Comparison of ENCODE assay signal across 2 cellular contexts in the genomic region with DNA sequence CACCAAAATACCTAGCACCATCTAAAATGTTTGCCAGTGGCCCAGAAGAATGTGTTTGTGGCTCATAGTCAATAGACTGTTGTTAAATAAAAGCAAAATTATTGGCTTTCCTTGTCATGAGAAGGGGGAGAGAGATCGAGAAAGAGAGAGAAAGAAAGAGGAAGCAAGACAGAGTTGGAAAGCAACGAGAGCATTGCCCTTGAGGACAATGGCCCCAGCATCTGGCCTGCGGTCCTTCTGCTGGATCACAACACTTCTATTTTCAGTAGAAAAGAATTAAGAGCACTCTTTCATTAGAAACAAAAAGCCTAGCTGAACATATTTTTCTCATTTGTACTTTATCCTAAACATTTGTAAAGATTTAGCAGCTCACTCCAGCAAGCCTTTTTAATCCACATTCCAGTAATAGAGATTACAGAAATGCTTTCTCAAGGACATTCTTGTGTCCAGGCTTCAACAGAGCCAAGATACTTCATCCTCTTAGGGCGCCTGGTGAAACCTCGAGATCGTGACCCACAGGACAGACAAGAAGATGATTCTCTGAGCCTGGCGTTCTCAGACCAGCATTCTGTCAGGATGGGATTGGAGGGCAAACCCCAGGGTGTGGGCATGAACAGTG.
A peak's percentile ranks its signal among the peaks of the same experiment; 100 is the strongest.
TF ChIP-seq lines count a peak whose summit lies in the region.

No MANE protein-coding gene starts in this region.

TF ChIP-seq in liver, 16 proteins besides CTCF, POLR2A, EP300 and RAD21:
- TF ChIP-seq RXRA (IDR thresholded peaks at IDR 0.05), result peak; percentile 99
- TF ChIP-seq GABPA (IDR thresholded peaks at IDR 0.05 in 1 of 2, conservative IDR thresholded peaks at IDR 0.05 in 1 of 2), result no peak
- TF ChIP-seq HNF4A (conservative IDR thresholded peaks at IDR 0.05), result peak; percentile 11 to 16
- TF ChIP-seq SP1 (IDR thresholded peaks at IDR 0.05), result peak; percentile 42
- no peak for TF ChIP-seq TAF1 (conservative IDR thresholded peaks at IDR 0.05)

TF ChIP-seq in HepG2, 621 proteins besides CTCF, POLR2A, EP300 and RAD21:
- TF ChIP-seq ZNF746 (CRISPR knock-in tag; IDR thresholded peaks at IDR 0.05), result no peak
- no peak for TF ChIP-seq ESRRA (CRISPR knock-in tag; IDR thresholded peaks at IDR 0.05; ENCODE audit: low read depth)
- no peak for TF ChIP-seq RARG (CRISPR knock-in tag; IDR thresholded peaks at IDR 0.05; ENCODE audit: low read depth)
- TF ChIP-seq ZNF180 (CRISPR knock-in tag; IDR thresholded peaks at IDR 0.05; ENCODE audit: borderline replicate concordance, low read depth), result no peak
- TF ChIP-seq MBD4 (IDR thresholded peaks at IDR 0.05; ENCODE audit: borderline replicate concordance, low read length), result no peak
- TF ChIP-seq SMYD3 (CRISPR knock-in tag; IDR thresholded peaks at IDR 0.05), result no peak
- no peak for TF ChIP-seq KDM2A (CRISPR knock-in tag; IDR thresholded peaks at IDR 0.05; ENCODE audit: borderline replicate concordance, low read depth)
- TF ChIP-seq, protein P1, sequence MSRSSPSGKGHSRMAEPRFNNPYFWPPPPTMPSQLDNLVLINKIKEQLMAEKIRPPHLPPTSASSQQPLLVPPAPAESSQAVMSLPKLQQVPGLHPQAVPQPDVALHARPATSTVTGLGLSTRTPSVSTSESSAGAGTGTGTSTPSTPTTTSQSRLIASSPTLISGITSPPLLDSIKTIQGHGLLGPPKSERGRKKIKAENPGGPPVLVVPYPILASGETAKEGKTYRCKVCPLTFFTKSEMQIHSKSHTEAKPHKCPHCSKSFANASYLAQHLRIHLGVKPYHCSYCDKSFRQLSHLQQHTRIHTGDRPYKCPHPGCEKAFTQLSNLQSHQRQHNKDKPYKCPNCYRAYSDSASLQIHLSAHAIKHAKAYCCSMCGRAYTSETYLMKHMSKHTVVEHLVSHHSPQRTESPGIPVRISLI (CRISPR knock-in tag; IDR thresholded peaks at IDR 0.05; ENCODE audit: borderline replicate concordance), result no peak
- TF ChIP-seq, protein P2, sequence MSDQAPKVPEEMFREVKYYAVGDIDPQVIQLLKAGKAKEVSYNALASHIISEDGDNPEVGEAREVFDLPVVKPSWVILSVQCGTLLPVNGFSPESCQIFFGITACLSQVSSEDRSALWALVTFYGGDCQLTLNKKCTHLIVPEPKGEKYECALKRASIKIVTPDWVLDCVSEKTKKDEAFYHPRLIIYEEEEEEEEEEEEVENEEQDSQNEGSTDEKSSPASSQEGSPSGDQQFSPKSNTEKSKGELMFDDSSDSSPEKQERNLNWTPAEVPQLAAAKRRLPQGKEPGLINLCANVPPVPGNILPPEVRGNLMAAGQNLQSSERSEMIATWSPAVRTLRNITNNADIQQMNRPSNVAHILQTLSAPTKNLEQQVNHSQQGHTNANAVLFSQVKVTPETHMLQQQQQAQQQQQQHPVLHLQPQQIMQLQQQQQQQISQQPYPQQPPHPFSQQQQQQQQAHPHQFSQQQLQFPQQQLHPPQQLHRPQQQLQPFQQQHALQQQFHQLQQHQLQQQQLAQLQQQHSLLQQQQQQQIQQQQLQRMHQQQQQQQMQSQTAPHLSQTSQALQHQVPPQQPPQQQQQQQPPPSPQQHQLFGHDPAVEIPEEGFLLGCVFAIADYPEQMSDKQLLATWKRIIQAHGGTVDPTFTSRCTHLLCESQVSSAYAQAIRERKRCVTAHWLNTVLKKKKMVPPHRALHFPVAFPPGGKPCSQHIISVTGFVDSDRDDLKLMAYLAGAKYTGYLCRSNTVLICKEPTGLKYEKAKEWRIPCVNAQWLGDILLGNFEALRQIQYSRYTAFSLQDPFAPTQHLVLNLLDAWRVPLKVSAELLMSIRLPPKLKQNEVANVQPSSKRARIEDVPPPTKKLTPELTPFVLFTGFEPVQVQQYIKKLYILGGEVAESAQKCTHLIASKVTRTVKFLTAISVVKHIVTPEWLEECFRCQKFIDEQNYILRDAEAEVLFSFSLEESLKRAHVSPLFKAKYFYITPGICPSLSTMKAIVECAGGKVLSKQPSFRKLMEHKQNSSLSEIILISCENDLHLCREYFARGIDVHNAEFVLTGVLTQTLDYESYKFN (CRISPR knock-in tag; conservative IDR thresholded peaks at IDR 0.05), result no peak
- TF ChIP-seq, protein P3, sequence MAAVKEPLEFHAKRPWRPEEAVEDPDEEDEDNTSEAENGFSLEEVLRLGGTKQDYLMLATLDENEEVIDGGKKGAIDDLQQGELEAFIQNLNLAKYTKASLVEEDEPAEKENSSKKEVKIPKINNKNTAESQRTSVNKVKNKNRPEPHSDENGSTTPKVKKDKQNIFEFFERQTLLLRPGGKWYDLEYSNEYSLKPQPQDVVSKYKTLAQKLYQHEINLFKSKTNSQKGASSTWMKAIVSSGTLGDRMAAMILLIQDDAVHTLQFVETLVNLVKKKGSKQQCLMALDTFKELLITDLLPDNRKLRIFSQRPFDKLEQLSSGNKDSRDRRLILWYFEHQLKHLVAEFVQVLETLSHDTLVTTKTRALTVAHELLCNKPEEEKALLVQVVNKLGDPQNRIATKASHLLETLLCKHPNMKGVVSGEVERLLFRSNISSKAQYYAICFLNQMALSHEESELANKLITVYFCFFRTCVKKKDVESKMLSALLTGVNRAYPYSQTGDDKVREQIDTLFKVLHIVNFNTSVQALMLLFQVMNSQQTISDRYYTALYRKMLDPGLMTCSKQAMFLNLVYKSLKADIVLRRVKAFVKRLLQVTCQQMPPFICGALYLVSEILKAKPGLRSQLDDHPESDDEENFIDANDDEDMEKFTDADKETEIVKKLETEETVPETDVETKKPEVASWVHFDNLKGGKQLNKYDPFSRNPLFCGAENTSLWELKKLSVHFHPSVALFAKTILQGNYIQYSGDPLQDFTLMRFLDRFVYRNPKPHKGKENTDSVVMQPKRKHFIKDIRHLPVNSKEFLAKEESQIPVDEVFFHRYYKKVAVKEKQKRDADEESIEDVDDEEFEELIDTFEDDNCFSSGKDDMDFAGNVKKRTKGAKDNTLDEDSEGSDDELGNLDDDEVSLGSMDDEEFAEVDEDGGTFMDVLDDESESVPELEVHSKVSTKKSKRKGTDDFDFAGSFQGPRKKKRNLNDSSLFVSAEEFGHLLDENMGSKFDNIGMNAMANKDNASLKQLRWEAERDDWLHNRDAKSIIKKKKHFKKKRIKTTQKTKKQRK (IDR thresholded peaks at IDR 0.05; ENCODE audit: low read length), result no peak
- no peak for TF ChIP-seq GABPA (IDR thresholded peaks at IDR 0.05; ENCODE audit: low read depth, low read length)
- no peak for TF ChIP-seq GABPA (CRISPR knock-in tag; IDR thresholded peaks at IDR 0.05; ENCODE audit: low read depth)
- no peak for TF ChIP-seq TMF1 (CRISPR knock-in tag; IDR thresholded peaks at IDR 0.05; ENCODE audit: low read depth)
- TF ChIP-seq TAF1 (CRISPR knock-in tag; IDR thresholded peaks at IDR 0.05), result no peak
- no peak for TF ChIP-seq ZNF33A (CRISPR knock-in tag; IDR thresholded peaks at IDR 0.05; ENCODE audit: borderline replicate concordance)
- no peak for TF ChIP-seq MAFF (IDR thresholded peaks at IDR 0.05; ENCODE audit: low read depth, low read length)
- TF ChIP-seq NFE2L2 (IDR thresholded peaks at IDR 0.05; ENCODE audit: low read length), result no peak
- TF ChIP-seq ZNF264 (CRISPR knock-in tag; IDR thresholded peaks at IDR 0.05), result no peak
- no peak for TF ChIP-seq KAT8 (CRISPR knock-in tag; IDR thresholded peaks at IDR 0.05)
